25 cellular contexts compared by ENCODE assay signal in genomic region chr18:46222093-46222492, GRCh38.
DNase-seq lines count a peak whose midpoint lies in the region; ATAC-seq and TF ChIP-seq lines count a peak whose summit lies in the region.
"Had no signal": no experiment of that assay in that cellular context is flagged by ENCODE, and none has a peak within 500 bp of the region (broad histone marks: within the 10 kb centered on the region; RNA-seq: fewer than 3 reads in every experiment).

No MANE protein-coding gene starts in this region.

- no peaks in the 10 kb centered on the region for H3K36me3 ChIP-seq in BE2C
- H3K36me3 ChIP-seq in CD4-positive, alpha-beta memory T cell (ENCODE audit: insufficient read depth, low read length) = peaks cover 5% of the 10 kb centered on the region
- H3K36me3 ChIP-seq: neural progenitor cell had no signal

- POLR2A ChIA-PET in CD4-positive, alpha-beta memory T cell (lab: Charles Lee; ENCODE audit: partially characterized antibody) = no interaction called here
- POLR2A ChIA-PET in WTC11 (lab: Charles Lee) = interaction anchor here (0.6 kb wide), 2 partner anchors 15 to 38 kb away, joined by 3 read pairs; no protein-coding TSS in a partner anchor

- H3K27me3 ChIP-seq in BE2C = no peaks in the 10 kb centered on the region
- no peaks in the 10 kb centered on the region for H3K27me3 ChIP-seq in CD4-positive, alpha-beta memory T cell (ENCODE audit: insufficient read depth, low read length)
- H3K27me3 ChIP-seq: BLaER1, neural progenitor cell had no signal

- no peaks in the 10 kb centered on the region for H3K9me3 Mint-ChIP-seq in CD4-positive, alpha-beta memory T cell
- H3K9me3 Mint-ChIP-seq in WTC11 = no peaks in the 10 kb centered on the region
- H3K9me3 Mint-ChIP-seq in memory B cell = no peaks in the 10 kb centered on the region
- H3K9me3 Mint-ChIP-seq: neural progenitor cell; stimulated activated memory B cell treated with anti-CD40 and anti-IgM and Interleukin-4, amounts not matched to agents 10 μg/mL and 1 μg/mL and 100 μg/mL, for 72 hours had no signal

- intact Hi-C loops in CD4-positive, alpha-beta memory T cell (cut with micrococcal nuclease) = loop anchor here (2.0 kb wide), 1 partner anchor 29 kb away; no protein-coding TSS in a partner anchor

- CTCF ChIA-PET in CD4-positive, alpha-beta memory T cell (lab: Charles Lee; ENCODE audit: partially characterized antibody) = interaction anchor here (0.8 to 5.0 kb wide), 6 partner anchors 9 to 50 kb away, joined by 3 to 22 read pairs (median 4); a partner anchor contains a TSS
- CTCF ChIA-PET in WTC11 (lab: Charles Lee) = interaction anchor here (0.6 to 1.0 kb wide), 3 partner anchors 12 to 74 kb away, joined by 3 to 4 read pairs (median 3); no protein-coding TSS in a partner anchor

- in situ Hi-C loops in GM13977 (cut with MboI; ENCODE audit: low pct_unique_long_range_greater_than_20kb, low sequenced_read_pairs, unreplicated experiment) = no loop called here

- peak overlapping the region in 6 of 8 donors; percentile 6 to 79 (median 70) for H3K4me3 Mint-ChIP-seq in CD4-positive, alpha-beta memory T cell
- no peak overlapping the region for H3K4me3 Mint-ChIP-seq in WTC11
- H3K4me3 Mint-ChIP-seq in memory B cell = no peak overlapping the region
- H3K4me3 Mint-ChIP-seq: neural progenitor cell; stimulated activated memory B cell treated with anti-CD40 and anti-IgM and Interleukin-4, amounts not matched to agents 10 μg/mL and 1 μg/mL and 100 μg/mL, for 72 hours had no signal

- H3K4me3 ChIP-seq in BE2C (ENCODE audit: low read depth, low read length) = no peak overlapping the region
- H3K4me3 ChIP-seq in CD4-positive, alpha-beta memory T cell (ENCODE audit: low read length in 2 of 2) = no peak overlapping the region
- H3K4me3 ChIP-seq: BLaER1, lower lobe of right lung, neural progenitor cell had no signal

- H3K9me3 ChIP-seq in BE2C = no peaks in the 10 kb centered on the region
- H3K9me3 ChIP-seq in CD4-positive, alpha-beta memory T cell (ENCODE audit: control insufficient read depth in 1 of 2, low read length in 2 of 2) = no peaks in the 10 kb centered on the region
- H3K9me3 ChIP-seq: BLaER1, lower lobe of right lung had no signal

- H3K27me3 Mint-ChIP-seq in CD4-positive, alpha-beta memory T cell = no peaks in the 10 kb centered on the region
- H3K27me3 Mint-ChIP-seq in WTC11 (ENCODE audit: low read depth) = no peaks in the 10 kb centered on the region
- no peaks in the 10 kb centered on the region for H3K27me3 Mint-ChIP-seq in memory B cell
- H3K27me3 Mint-ChIP-seq: stimulated activated memory B cell treated with anti-CD40 and anti-IgM and Interleukin-4, amounts not matched to agents 10 μg/mL and 1 μg/mL and 100 μg/mL, for 72 hours had no signal

- H3K36me3 Mint-ChIP-seq in CD4-positive, alpha-beta memory T cell = peaks cover 32 to 46% of the 10 kb centered on the region in 2 donors
- H3K36me3 Mint-ChIP-seq in WTC11 (0 out of 2 replicates have a peak, but pooled peaks cover 4% of the 10 kb centered on the region), memory B cell (peaks cover 13% of the 10 kb centered on the region)

- TF ChIP-seq CTCF in BE2C (IDR thresholded peaks at IDR 0.05; ENCODE audit: low read depth, low read length) (no peak), WTC11 (IDR thresholded peaks at IDR 0.05) (no peak), GM13977 (IDR thresholded peaks at IDR 0.05; ENCODE audit: extremely low read depth, insufficient read depth, missing control alignments) (no peak)

- ATAC-seq in WTC11 (no peak), memory B cell (ENCODE audit: low read depth) (no peak), GM18498 (IDR thresholded peaks at IDR 0.05; ENCODE audit: unreplicated experiment) (no peak)
- ATAC-seq: PC-3; stimulated activated memory B cell treated with anti-CD40 and anti-IgM and Interleukin-4, amounts not matched to agents 10 μg/mL and 1 μg/mL and 100 μg/mL, for 72 hours had no signal

- peak overlapping the region; percentile 31 to 87 (median 69) for H3K27ac Mint-ChIP-seq in CD4-positive, alpha-beta memory T cell
- H3K27ac Mint-ChIP-seq in WTC11 (peak overlapping the region; percentile 9; the same call in 1 of the 2 replicates), memory B cell (peak overlapping the region; percentile 38)
- H3K27ac Mint-ChIP-seq: neural progenitor cell; stimulated activated memory B cell treated with anti-CD40 and anti-IgM and Interleukin-4, amounts not matched to agents 10 μg/mL and 1 μg/mL and 100 μg/mL, for 72 hours had no signal

- peak overlapping the region; percentile 23 for H3K27ac ChIP-seq in CD4-positive, alpha-beta memory T cell (ENCODE audit: low read depth, low read length)
- H3K27ac ChIP-seq: BLaER1, epithelial cell of prostate, lower lobe of right lung, neural progenitor cell, WERI-Rb-1 had no signal

- peaks cover 4% of the 10 kb centered on the region for H3K4me1 ChIP-seq in BE2C
- H3K4me1 ChIP-seq in CD4-positive, alpha-beta memory T cell (ENCODE audit: insufficient read depth, low read length) = peaks cover 68% of the 10 kb centered on the region
- H3K4me1 ChIP-seq: neural progenitor cell had no signal

- H3K4me1 Mint-ChIP-seq in CD4-positive, alpha-beta memory T cell = peaks cover 45 to 81% (median 73%) of the 10 kb centered on the region in 4 donors
- H3K4me1 Mint-ChIP-seq in WTC11 (peaks cover 31% of the 10 kb centered on the region), memory B cell (peaks cover 24% of the 10 kb centered on the region)

- DNase-seq in BE2C (peak; percentile 6), WTC11 (ENCODE audit: low spot score) (no peak), memory B cell (ENCODE audit: low spot score in 2 of 2) (no peak), NCI-H69 (lab: John Stamatoyannopoulos, UW) (no peak), HPDE6-E6E7 (ENCODE audit: extremely low spot score) (no peak), GM13977 (ENCODE audit: low spot score) (no peak)
- DNase-seq in CD4-positive, alpha-beta memory T cell = no peak
- DNase-seq: activated CD4-positive, alpha-beta T cell treated with anti-CD3 and anti-CD28 coated beads, Interleukin-2, amount 50 U/mL, for 4 hours; activated gamma-delta T cell; effector CD4-positive, alpha-beta T cell; EL; head of caudate nucleus; lower lobe of right lung; NCI-H510A treated with DMSO at 0.1 percent for 48 hours; PC-3; right cardiac atrium; stimulated activated CD4-positive, alpha-beta T cell treated with anti-CD3 and anti-CD28 coated beads, Interleukin-12 subunit alpha, Interleukin-12 subunit beta, amount 100 ng/mL, for 4 hours; stimulated activated CD4-positive, alpha-beta T cell treated with anti-CD3 and anti-CD28 coated beads, Interleukin-4, amount 100 ng/mL, for 24 hours; T-helper 9 cell; WERI-Rb-1 had no signal

TF ChIP-seq in WTC11, 78 proteins besides CTCF, POLR2A, EP300 and RAD21 (continues in another document):
- TF ChIP-seq ZNF425 (CRISPR knock-in tag; conservative IDR thresholded peaks at IDR 0.05) (no peak), SMAD4 (CRISPR knock-in tag; IDR thresholded peaks at IDR 0.05) (no peak), CREM (CRISPR knock-in tag; IDR thresholded peaks at IDR 0.05) (no peak), AFF4 (CRISPR knock-in tag; IDR thresholded peaks at IDR 0.05; ENCODE audit: borderline replicate concordance) (no peak), TP53 (CRISPR knock-in tag; IDR thresholded peaks at IDR 0.05) (no peak)

Comparison
In these comparisons a context has a peak if more than half of its experiments do, and no peak if none do; other contexts are left out.
1. H3K27ac Mint-ChIP-seq: peak in every context shown above with its lines; median percentile 69 in CD4-positive, alpha-beta memory T cell; 38 in memory B cell; 9 in WTC11.
2. H3K4me3 Mint-ChIP-seq: peak in CD4-positive, alpha-beta memory T cell (6 of 8); none in WTC11 (single experiment) and memory B cell (single experiment).